ENCODE assay signal across 15 cellular contexts in the genomic region with DNA sequence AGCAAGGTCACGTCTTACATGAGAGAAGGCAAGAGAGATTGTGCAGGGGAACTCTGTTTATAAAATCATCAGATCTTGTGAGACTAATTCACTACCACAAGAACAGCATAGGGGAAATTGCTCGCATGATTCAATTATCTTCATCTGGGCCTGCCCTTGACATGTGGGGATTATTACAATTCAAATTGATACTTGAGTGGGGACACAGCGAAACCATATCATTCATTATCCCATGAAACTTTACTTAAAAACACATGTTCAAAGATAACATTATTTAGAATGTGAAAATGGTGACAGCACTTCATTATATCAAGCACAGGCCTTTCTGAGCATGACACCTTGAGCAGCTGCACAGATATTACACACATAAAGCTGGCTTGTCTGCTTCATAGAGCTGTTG.
DNase-seq lines count a peak whose midpoint lies in the region; ATAC-seq and TF ChIP-seq lines count a peak whose summit lies in the region.
"Had no signal": no experiment of that assay in that cellular context is flagged by ENCODE, and none has a peak within 500 bp of the region (broad histone marks: within the 10 kb centered on the region; RNA-seq: fewer than 3 reads in every experiment).

No MANE protein-coding gene starts in this region.

- H3K27me3 Mint-ChIP-seq in WTC11 (ENCODE audit: low read depth): no peaks in the 10 kb centered on the region
- no peaks in the 10 kb centered on the region for H3K27me3 Mint-ChIP-seq in nephron progenitor cell (ENCODE audit: low read depth, poor library complexity)
- H3K27me3 Mint-ChIP-seq: CD4-positive, alpha-beta T cell had no signal

- H3K4me3 Mint-ChIP-seq in WTC11 (no peak overlapping the region), nephron progenitor cell (no peak overlapping the region)
- H3K4me3 Mint-ChIP-seq: CD4-positive, alpha-beta T cell; HFFc6 had no signal

- no peaks in the 10 kb centered on the region for H3K27me3 ChIP-seq in MG63

- peak; percentile 10 for DNase-seq in NCI-H2171 treated with DMSO at 0.1 percent for 48 hours (lab: John Stamatoyannopoulos, UW)
- no peak for DNase-seq in NCI-H2171 (lab: John Stamatoyannopoulos, UW)
- DNase-seq in WTC11 (ENCODE audit: low spot score): no peak
- no peak for DNase-seq in nephron progenitor cell
- no peak for DNase-seq in MG63
- no peak for DNase-seq in activated CD4-positive, alpha-beta T cell treated with anti-CD3 and anti-CD28 coated beads for 4 hours
- DNase-seq: 8988T; Caco-2; CD4-positive, alpha-beta T cell; GOT3; H7; IMR-90 had no signal

- H3K4me3 ChIP-seq in MG63: no peak overlapping the region

- H3K9me3 ChIP-seq in MG63: no peaks in the 10 kb centered on the region
- H3K9me3 ChIP-seq: Caco-2 had no signal

- H3K4me1 Mint-ChIP-seq in WTC11 (peaks cover 78% of the 10 kb centered on the region), nephron progenitor cell (peaks cover 5% of the 10 kb centered on the region)

- no peaks in the 10 kb centered on the region for H3K36me3 ChIP-seq in MG63

- no peak for TF ChIP-seq CTCF in WTC11 (IDR thresholded peaks at IDR 0.05)
- TF ChIP-seq CTCF in nephron progenitor cell (IDR thresholded peaks at IDR 0.05): no peak

- CTCF ChIA-PET in WTC11 (lab: Charles Lee): no interaction called here

- H3K36me3 Mint-ChIP-seq in WTC11: no peaks in the 10 kb centered on the region
- no peaks in the 10 kb centered on the region for H3K36me3 Mint-ChIP-seq in nephron progenitor cell (ENCODE audit: low read depth)

- no peak for ATAC-seq in WTC11
- ATAC-seq in GM21529 (IDR thresholded peaks at IDR 0.05; ENCODE audit: unreplicated experiment): no peak
- ATAC-seq: HCT116 had no signal

- H3K27ac Mint-ChIP-seq in WTC11 (peak overlapping the region; percentile 16), nephron progenitor cell (peak overlapping the region; percentile 0)
- H3K27ac Mint-ChIP-seq: CD4-positive, alpha-beta T cell; HFFc6 had no signal

- POLR2A ChIA-PET in WTC11 (lab: Charles Lee): no interaction called here

- 0 out of 2 replicates have a peak, but pooled peaks cover 1% of the 10 kb centered on the region for H3K9me3 Mint-ChIP-seq in WTC11
- H3K9me3 Mint-ChIP-seq in nephron progenitor cell: no peaks in the 10 kb centered on the region

TF ChIP-seq in WTC11, 78 proteins besides CTCF, POLR2A, EP300 and RAD21:
- TF ChIP-seq ZNF671 (CRISPR knock-in tag; IDR thresholded peaks at IDR 0.05) (no peak), ZNF416 (CRISPR knock-in tag; IDR thresholded peaks at IDR 0.05) (no peak), NR1H2 (CRISPR knock-in tag; IDR thresholded peaks at IDR 0.05) (no peak), SMAD4 (CRISPR knock-in tag; IDR thresholded peaks at IDR 0.05) (no peak), ZNF396 (CRISPR knock-in tag; IDR thresholded peaks at IDR 0.05; ENCODE audit: borderline replicate concordance) (no peak)
- TF ChIP-seq, protein P1, sequence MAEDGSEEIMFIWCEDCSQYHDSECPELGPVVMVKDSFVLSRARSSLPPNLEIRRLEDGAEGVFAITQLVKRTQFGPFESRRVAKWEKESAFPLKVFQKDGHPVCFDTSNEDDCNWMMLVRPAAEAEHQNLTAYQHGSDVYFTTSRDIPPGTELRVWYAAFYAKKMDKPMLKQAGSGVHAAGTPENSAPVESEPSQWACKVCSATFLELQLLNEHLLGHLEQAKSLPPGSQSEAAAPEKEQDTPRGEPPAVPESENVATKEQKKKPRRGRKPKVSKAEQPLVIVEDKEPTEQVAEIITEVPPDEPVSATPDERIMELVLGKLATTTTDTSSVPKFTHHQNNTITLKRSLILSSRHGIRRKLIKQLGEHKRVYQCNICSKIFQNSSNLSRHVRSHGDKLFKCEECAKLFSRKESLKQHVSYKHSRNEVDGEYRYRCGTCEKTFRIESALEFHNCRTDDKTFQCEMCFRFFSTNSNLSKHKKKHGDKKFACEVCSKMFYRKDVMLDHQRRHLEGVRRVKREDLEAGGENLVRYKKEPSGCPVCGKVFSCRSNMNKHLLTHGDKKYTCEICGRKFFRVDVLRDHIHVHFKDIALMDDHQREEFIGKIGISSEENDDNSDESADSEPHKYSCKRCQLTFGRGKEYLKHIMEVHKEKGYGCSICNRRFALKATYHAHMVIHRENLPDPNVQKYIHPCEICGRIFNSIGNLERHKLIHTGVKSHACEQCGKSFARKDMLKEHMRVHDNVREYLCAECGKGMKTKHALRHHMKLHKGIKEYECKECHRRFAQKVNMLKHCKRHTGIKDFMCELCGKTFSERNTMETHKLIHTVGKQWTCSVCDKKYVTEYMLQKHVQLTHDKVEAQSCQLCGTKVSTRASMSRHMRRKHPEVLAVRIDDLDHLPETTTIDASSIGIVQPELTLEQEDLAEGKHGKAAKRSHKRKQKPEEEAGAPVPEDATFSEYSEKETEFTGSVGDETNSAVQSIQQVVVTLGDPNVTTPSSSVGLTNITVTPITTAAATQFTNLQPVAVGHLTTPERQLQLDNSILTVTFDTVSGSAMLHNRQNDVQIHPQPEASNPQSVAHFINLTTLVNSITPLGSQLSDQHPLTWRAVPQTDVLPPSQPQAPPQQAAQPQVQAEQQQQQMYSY (CRISPR knock-in tag; IDR thresholded peaks at IDR 0.05): no peak
- TF ChIP-seq, protein P2, sequence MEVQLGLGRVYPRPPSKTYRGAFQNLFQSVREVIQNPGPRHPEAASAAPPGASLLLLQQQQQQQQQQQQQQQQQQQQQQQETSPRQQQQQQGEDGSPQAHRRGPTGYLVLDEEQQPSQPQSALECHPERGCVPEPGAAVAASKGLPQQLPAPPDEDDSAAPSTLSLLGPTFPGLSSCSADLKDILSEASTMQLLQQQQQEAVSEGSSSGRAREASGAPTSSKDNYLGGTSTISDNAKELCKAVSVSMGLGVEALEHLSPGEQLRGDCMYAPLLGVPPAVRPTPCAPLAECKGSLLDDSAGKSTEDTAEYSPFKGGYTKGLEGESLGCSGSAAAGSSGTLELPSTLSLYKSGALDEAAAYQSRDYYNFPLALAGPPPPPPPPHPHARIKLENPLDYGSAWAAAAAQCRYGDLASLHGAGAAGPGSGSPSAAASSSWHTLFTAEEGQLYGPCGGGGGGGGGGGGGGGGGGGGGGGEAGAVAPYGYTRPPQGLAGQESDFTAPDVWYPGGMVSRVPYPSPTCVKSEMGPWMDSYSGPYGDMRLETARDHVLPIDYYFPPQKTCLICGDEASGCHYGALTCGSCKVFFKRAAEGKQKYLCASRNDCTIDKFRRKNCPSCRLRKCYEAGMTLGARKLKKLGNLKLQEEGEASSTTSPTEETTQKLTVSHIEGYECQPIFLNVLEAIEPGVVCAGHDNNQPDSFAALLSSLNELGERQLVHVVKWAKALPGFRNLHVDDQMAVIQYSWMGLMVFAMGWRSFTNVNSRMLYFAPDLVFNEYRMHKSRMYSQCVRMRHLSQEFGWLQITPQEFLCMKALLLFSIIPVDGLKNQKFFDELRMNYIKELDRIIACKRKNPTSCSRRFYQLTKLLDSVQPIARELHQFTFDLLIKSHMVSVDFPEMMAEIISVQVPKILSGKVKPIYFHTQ (CRISPR knock-in tag; IDR thresholded peaks at IDR 0.05): no peak
- TF ChIP-seq, protein P3, sequence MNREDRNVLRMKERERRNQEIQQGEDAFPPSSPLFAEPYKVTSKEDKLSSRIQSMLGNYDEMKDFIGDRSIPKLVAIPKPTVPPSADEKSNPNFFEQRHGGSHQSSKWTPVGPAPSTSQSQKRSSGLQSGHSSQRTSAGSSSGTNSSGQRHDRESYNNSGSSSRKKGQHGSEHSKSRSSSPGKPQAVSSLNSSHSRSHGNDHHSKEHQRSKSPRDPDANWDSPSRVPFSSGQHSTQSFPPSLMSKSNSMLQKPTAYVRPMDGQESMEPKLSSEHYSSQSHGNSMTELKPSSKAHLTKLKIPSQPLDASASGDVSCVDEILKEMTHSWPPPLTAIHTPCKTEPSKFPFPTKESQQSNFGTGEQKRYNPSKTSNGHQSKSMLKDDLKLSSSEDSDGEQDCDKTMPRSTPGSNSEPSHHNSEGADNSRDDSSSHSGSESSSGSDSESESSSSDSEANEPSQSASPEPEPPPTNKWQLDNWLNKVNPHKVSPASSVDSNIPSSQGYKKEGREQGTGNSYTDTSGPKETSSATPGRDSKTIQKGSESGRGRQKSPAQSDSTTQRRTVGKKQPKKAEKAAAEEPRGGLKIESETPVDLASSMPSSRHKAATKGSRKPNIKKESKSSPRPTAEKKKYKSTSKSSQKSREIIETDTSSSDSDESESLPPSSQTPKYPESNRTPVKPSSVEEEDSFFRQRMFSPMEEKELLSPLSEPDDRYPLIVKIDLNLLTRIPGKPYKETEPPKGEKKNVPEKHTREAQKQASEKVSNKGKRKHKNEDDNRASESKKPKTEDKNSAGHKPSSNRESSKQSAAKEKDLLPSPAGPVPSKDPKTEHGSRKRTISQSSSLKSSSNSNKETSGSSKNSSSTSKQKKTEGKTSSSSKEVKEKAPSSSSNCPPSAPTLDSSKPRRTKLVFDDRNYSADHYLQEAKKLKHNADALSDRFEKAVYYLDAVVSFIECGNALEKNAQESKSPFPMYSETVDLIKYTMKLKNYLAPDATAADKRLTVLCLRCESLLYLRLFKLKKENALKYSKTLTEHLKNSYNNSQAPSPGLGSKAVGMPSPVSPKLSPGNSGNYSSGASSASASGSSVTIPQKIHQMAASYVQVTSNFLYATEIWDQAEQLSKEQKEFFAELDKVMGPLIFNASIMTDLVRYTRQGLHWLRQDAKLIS (CRISPR knock-in tag; IDR thresholded peaks at IDR 0.05; ENCODE audit: borderline replicate concordance): no peak
- TF ChIP-seq, protein P4, sequence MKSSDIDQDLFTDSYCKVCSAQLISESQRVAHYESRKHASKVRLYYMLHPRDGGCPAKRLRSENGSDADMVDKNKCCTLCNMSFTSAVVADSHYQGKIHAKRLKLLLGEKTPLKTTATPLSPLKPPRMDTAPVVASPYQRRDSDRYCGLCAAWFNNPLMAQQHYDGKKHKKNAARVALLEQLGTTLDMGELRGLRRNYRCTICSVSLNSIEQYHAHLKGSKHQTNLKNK (CRISPR knock-in tag; IDR thresholded peaks at IDR 0.05): no peak
TF ChIP-seq in WTC11: peak in this region for 0.
